Comparison of ENCODE assay signal across 13 cellular contexts in genomic region chr6:126628125-126628524, GRCh38.
DNase-seq lines count a peak whose midpoint lies in the region; ATAC-seq and TF ChIP-seq lines count a peak whose summit lies in the region.
"Had no signal": no experiment of that assay in that cellular context is flagged by ENCODE, and none has a peak within 500 bp of the region (broad histone marks: within the 10 kb centered on the region; RNA-seq: fewer than 3 reads in every experiment).

No MANE protein-coding gene starts in this region.

- H3K9me3 ChIP-seq in Loucy (ENCODE audit: insufficient read depth, low read depth, low read length) (no peaks in the 10 kb centered on the region), left lung (no peaks in the 10 kb centered on the region)
- H3K9me3 ChIP-seq: lower lobe of right lung had no signal

- no peak overlapping the region for H3K27ac ChIP-seq in left lung
- H3K27ac ChIP-seq: lower lobe of right lung had no signal

- intact Hi-C loops in left lung (cut with DNase I): no loop called here

- H3K9me2 ChIP-seq in Loucy (replicated peaks; ENCODE audit: low read depth, low read length): no peaks in the 10 kb centered on the region

- no peaks in the 10 kb centered on the region for H4K20me1 ChIP-seq in Loucy (ENCODE audit: insufficient read depth, low read length, poor library complexity, severe bottlenecking)

- H3K4me1 ChIP-seq in Loucy (ENCODE audit: insufficient read depth, low read length, poor library complexity, severe bottlenecking) (no peaks in the 10 kb centered on the region), left lung (no peaks in the 10 kb centered on the region)
- H3K4me1 ChIP-seq: lower lobe of right lung had no signal

- TF ChIP-seq POLR2A in GM18505 (IDR thresholded peaks at IDR 0.05; ENCODE audit: borderline replicate concordance, extremely low read depth, insufficient read depth, insufficient read length): no peak

- in situ Hi-C loops in G401 (cut with HindIII; ENCODE audit: low sequenced_read_pairs): no loop called here

- no peak overlapping the region for H3K4me2 ChIP-seq in Loucy (ENCODE audit: low read depth, low read length, poor library complexity, severe bottlenecking)

- H2AFZ ChIP-seq in Loucy (ENCODE audit: low read length): no peak overlapping the region

- H3K4me3 ChIP-seq in Loucy (ENCODE audit: low read length, poor library complexity, severe bottlenecking) (no peak overlapping the region), fibroblast of villous mesenchyme (ENCODE audit: low read depth, low read length) (no peak overlapping the region), left lung (no peak overlapping the region)
- H3K4me3 ChIP-seq: lower lobe of right lung had no signal

- DNase-seq in fibroblast of villous mesenchyme (ENCODE audit: low read depth): no peak
- no peak for DNase-seq in G401 (ENCODE audit: low spot score)
- DNase-seq in left lung: no peak
- DNase-seq in activated CD4-positive, alpha-beta T cell treated with anti-CD3 and anti-CD28 coated beads for 4 hours: no peak
- DNase-seq: activated naive CD8-positive, alpha-beta T cell treated with anti-CD3 and anti-CD28 coated beads, Interleukin-2, amount 10 ng/mL, durations not matched to agents 7 days and 5 days; CD8-positive, alpha-beta T cell; lower lobe of right lung; NCI-H1105; NCI-H510A; SHP77 treated with DMSO at 0.1 percent for 48 hours had no signal

- no peaks in the 10 kb centered on the region for H3K27me3 ChIP-seq in Loucy (ENCODE audit: insufficient read depth, low read length, poor library complexity, severe bottlenecking)
- H3K27me3 ChIP-seq in left lung: no peaks in the 10 kb centered on the region

- H3K9ac ChIP-seq in Loucy (ENCODE audit: low read depth, low read length, poor library complexity, severe bottlenecking): no peak overlapping the region

- H3K79me2 ChIP-seq in Loucy (ENCODE audit: insufficient read depth, low read length): no peaks in the 10 kb centered on the region

- ATAC-seq in GM18505 (IDR thresholded peaks at IDR 0.05; ENCODE audit: unreplicated experiment): peak; percentile 58
- ATAC-seq in GM21528 (IDR thresholded peaks at IDR 0.05; ENCODE audit: low FRiP score, unreplicated experiment): peak; percentile 69
- no peak for ATAC-seq in left lung
- ATAC-seq: CD8-positive, alpha-beta T cell; lower lobe of right lung had no signal

- H3F3A ChIP-seq in Loucy (ENCODE audit: low read depth): no peaks in the 10 kb centered on the region

- TF ChIP-seq CTCF in Loucy (conservative IDR thresholded peaks at IDR 0.05; ENCODE audit: low read length): peak; percentile 50
- peak; percentile 20 for TF ChIP-seq CTCF in fibroblast of villous mesenchyme (IDR thresholded peaks at IDR 0.05; ENCODE audit: insufficient read depth, low read depth, low read length)
- no peak for TF ChIP-seq CTCF in left lung (IDR thresholded peaks at IDR 0.05)

- H3K36me3 ChIP-seq in Loucy (ENCODE audit: insufficient read depth, low read length) (no peaks in the 10 kb centered on the region), left lung (no peaks in the 10 kb centered on the region)
- H3K36me3 ChIP-seq: lower lobe of right lung had no signal

Comparison
In these comparisons a context has a peak if more than half of its experiments do, and no peak if none do; other contexts are left out.
1. CTCF ChIP-seq: peak in Loucy (single experiment) and fibroblast of villous mesenchyme (single experiment); none in left lung (0 of 2).